ENCODE assay signal across 14 cellular contexts in the genomic region with DNA sequence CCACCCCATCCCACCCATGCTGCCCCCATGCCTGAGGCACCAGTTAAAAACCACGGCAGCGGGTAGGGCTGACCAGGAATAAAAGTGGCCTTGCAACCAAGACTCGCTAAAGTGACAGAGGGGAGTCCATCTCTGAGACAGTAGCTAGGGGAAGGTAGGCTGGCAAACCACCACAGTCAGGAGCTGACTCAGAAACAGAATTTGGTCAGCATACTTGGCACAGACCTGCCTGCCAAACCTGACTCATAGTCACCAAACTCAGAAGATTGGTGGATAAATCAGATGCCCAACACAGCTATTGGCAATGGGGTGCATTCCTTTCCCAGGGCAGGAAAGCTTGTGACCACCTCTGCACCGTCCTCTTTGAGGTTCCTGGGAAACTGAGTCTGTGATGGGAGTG.
DNase-seq lines count a peak whose midpoint lies in the region; ATAC-seq, FAIRE-seq and TF ChIP-seq lines count a peak whose summit lies in the region.
"Had no signal": no experiment of that assay in that cellular context is flagged by ENCODE, and none has a peak within 500 bp of the region (broad histone marks: within the 10 kb centered on the region; RNA-seq: fewer than 3 reads in every experiment).

No MANE protein-coding gene starts in this region.

- H3K4me2 ChIP-seq in IMR-90 (ENCODE audit: low read depth, low read length) (no peak overlapping the region), GM12878 (ENCODE audit: control insufficient read depth, insufficient read depth) (no peak overlapping the region)

- peak; percentile 41 to 50 for DNase-seq in activated T-cell treated with anti-CD3 and anti-CD28 coated beads, Interleukin-2, amount 50 U/mL, for 48 hours
- no peak for DNase-seq in activated T-cell treated with anti-CD3 and anti-CD28 coated beads, Interleukin-2, amount 50 U/mL, for 1 hour
- DNase-seq in IMR-90 = peak; percentile 44
- DNase-seq in GM12878 (ENCODE audit: low read depth, low spot score) = no peak
- DNase-seq in stimulated activated CD4-positive, alpha-beta T cell treated with anti-CD3 and anti-CD28 coated beads, TNF-alpha, amount 100 ng/mL, for 48 hours (ENCODE audit: low read depth in 3 of 3) = peak in 2 of 3 donors; percentile 4 to 24
- DNase-seq in mucosa of gallbladder (ENCODE audit: low spot score) = no peak
- DNase-seq: esophagus squamous epithelium, immature natural killer cell, NCI-H1048, NCI-H524 had no signal

- TF ChIP-seq POLR2A in IMR-90 (IDR thresholded peaks at IDR 0.05; ENCODE audit: low read depth, low read length) = no peak
- TF ChIP-seq POLR2A in GM12878 (IDR thresholded peaks at IDR 0.05; ENCODE audit: low read depth, low read length) = no peak

- SMC1A ChIA-PET in GM12878 (lab: Charles Lee; ENCODE audit: uncharacterized antibody, unreplicated experiment) = no interaction called here

- CTCF ChIA-PET in IMR-90 (lab: Yijun Ruan, JAX) (interaction anchor here (0.6 kb wide), 2 partner anchors 56 to 1449 kb away, joined by 3 read pairs; no protein-coding TSS in a partner anchor), GM12878 (lab: Yijun Ruan, JAX) (no interaction called here)

- H3K27me3 ChIP-seq in IMR-90 (ENCODE audit: control insufficient read depth, insufficient read depth, low read length) (no peaks in the 10 kb centered on the region; the same call in 1 of the 2 replicates), GM12878 (replicated peaks in 1 of 2; ENCODE audit: control insufficient read depth in 2 of 2, insufficient read depth in 2 of 2, low read length in 1 of 2) (no peaks in the 10 kb centered on the region)
- H3K27me3 ChIP-seq: esophagus squamous epithelium, right atrium auricular region had no signal

- H3K4ac ChIP-seq in IMR-90 (ENCODE audit: low read depth, low read length) = peak overlapping the region; percentile 76

- H3K9ac ChIP-seq in IMR-90 (ENCODE audit: low read depth, low read length) (no peak overlapping the region), GM12878 (ENCODE audit: control insufficient read depth, insufficient read depth, low read length) (no peak overlapping the region)

- RAD21 ChIA-PET in GM12878 (lab: Charles Lee; ENCODE audit: unreplicated experiment) = no interaction called here

- H3K79me1 ChIP-seq in IMR-90 (ENCODE audit: low read depth in 1 of 2, low read length in 2 of 2) = no peaks in the 10 kb centered on the region

- H3K4me3 ChIP-seq in IMR-90 (ENCODE audit: insufficient read depth, low read depth, low read length) (no peak overlapping the region), GM12878 (no peak overlapping the region)
- H3K4me3 ChIP-seq: esophagus squamous epithelium, right atrium auricular region had no signal

- TF ChIP-seq RAD21 in IMR-90 (IDR thresholded peaks at IDR 0.05; ENCODE audit: low read length) (no peak), GM12878 (IDR thresholded peaks at IDR 0.05; ENCODE audit: insufficient read depth, low read depth, low read length) (no peak)

- no peaks in the 10 kb centered on the region for H3K79me2 ChIP-seq in GM12878 (ENCODE audit: control insufficient read depth, insufficient read depth, low read length)

- H4K20me1 ChIP-seq in IMR-90 (ENCODE audit: insufficient read depth, low read length) (no peaks in the 10 kb centered on the region; the same call in 1 of the 2 replicates), GM12878 (ENCODE audit: control insufficient read depth, insufficient read depth) (no peaks in the 10 kb centered on the region)

- peak overlapping the region; percentile 38 for H2BK20ac ChIP-seq in IMR-90 (ENCODE audit: low read depth, low read length)

- H2AFZ ChIP-seq in IMR-90 (replicated peaks; ENCODE audit: low read length, poor library complexity) (no peak overlapping the region), GM12878 (ENCODE audit: control insufficient read depth, low read depth, low read length) (no peak overlapping the region)

- H3K4me1 ChIP-seq in IMR-90 (ENCODE audit: control insufficient read depth, insufficient read depth, low read length) (peaks cover 20% of the 10 kb centered on the region), GM12878 (ENCODE audit: control insufficient read depth, insufficient read depth, low read length) (peaks cover 12% of the 10 kb centered on the region)

- H4K8ac ChIP-seq in IMR-90 (ENCODE audit: low read depth in 2 of 2, low read length in 2 of 2) = peak overlapping the region in 1 of 2 experiments; percentile 48; a peak in 2 of 4 replicates

- peaks cover 6% of the 10 kb centered on the region; the same call in 1 of the 2 replicates for H3K9me1 ChIP-seq in IMR-90 (ENCODE audit: insufficient read depth, low read length)

- peak overlapping the region; percentile 20 for H2AK5ac ChIP-seq in IMR-90 (ENCODE audit: low read depth, low read length)

- no peak for TF ChIP-seq EP300 in GM12878 (IDR thresholded peaks at IDR 0.05; ENCODE audit: borderline replicate concordance in 1 of 2, control insufficient read depth in 1 of 2, low read depth in 2 of 2, low read length in 2 of 2)

- no peak for FAIRE-seq in GM12878 (lab: Jason Lieb, UNC)

- H3K18ac ChIP-seq in IMR-90 (ENCODE audit: low read depth, low read length) = peak overlapping the region; percentile 20; the same call in 1 of the 2 replicates

- H3K36me3 ChIP-seq in IMR-90 (ENCODE audit: control insufficient read depth, insufficient read depth, low read length) (no peaks in the 10 kb centered on the region), GM12878 (ENCODE audit: control insufficient read depth in 2 of 2, insufficient read depth in 2 of 2, low read length in 1 of 2) (no peaks in the 10 kb centered on the region)
- H3K36me3 ChIP-seq: esophagus squamous epithelium, right atrium auricular region had no signal

- H3K9me3 ChIP-seq in IMR-90 (ENCODE audit: control insufficient read depth, insufficient read depth, low read length) (no peaks in the 10 kb centered on the region), GM12878 (replicated peaks; ENCODE audit: control insufficient read depth, insufficient read depth, low read length) (no peaks in the 10 kb centered on the region)
- H3K9me3 ChIP-seq: esophagus squamous epithelium, right atrium auricular region had no signal

- H2BK15ac ChIP-seq in IMR-90 (ENCODE audit: low read depth, low read length) = peak overlapping the region; percentile 15; the same call in 1 of the 3 replicates

- no CpG with 5 or more reads among the region's 4 CpGs for WGBS in IMR-90 (ENCODE audit: extremely low coverage in 2 of 2, insufficient read length in 1 of 2), 2 experiments
- WGBS in GM12878 (ENCODE audit: insufficient coverage, insufficient replicate concordance, low lambda C conversion rate, missing lambda C conversion rate) = 50% methylated on average over 4 of the region's 4 CpGs

- no TSS peak for BruUV-seq in IMR-90 (replicated peaks; lab: Mats Ljungman, UMichigan)
- no TSS peak for BruUV-seq in GM12878 (replicated peaks; lab: Mats Ljungman, UMichigan)

- no peak for TF ChIP-seq CTCF in IMR-90 (conservative IDR thresholded peaks at IDR 0.05; ENCODE audit: low read depth, low read length)
- TF ChIP-seq CTCF in GM12878 (IDR thresholded peaks at IDR 0.05 in 2 of 3, conservative IDR thresholded peaks at IDR 0.05 in 1 of 3; ENCODE audit: control insufficient read depth in 2 of 3, extremely low read depth in 1 of 3, insufficient read depth in 1 of 3, low read depth in 3 of 3, low read length in 3 of 3) = no peak

- in situ Hi-C loops in IMR-90 (cut with MboI; ENCODE audit: low sequenced_read_pairs) (no loop called here), GM12878 (cut with MboI) (no loop called here)

- 0 out of 2 replicates have a peak overlapping the region, but pooled peaks have one; percentile 4 for H3K14ac ChIP-seq in IMR-90 (replicated peaks; ENCODE audit: low read depth, low read length)

- peak overlapping the region; percentile 48 for H2BK5ac ChIP-seq in IMR-90 (ENCODE audit: low read depth, low read length, poor library complexity, severe bottlenecking)

- ATAC-seq in IMR-90 (ENCODE audit: low read depth) (no peak), GM12878 (peak; percentile 65), GM18867 (IDR thresholded peaks at IDR 0.05; ENCODE audit: unreplicated experiment) (no peak), HG02981 (IDR thresholded peaks at IDR 0.05; ENCODE audit: unreplicated experiment) (no peak)
- ATAC-seq: Right ventricle myocardium inferior had no signal

- H3K23ac ChIP-seq in IMR-90 (ENCODE audit: low read depth, low read length) = no peak overlapping the region

- H2AK9ac ChIP-seq in IMR-90 (replicated peaks; ENCODE audit: low read depth, low read length, poor library complexity) = no peak overlapping the region

- intact Hi-C loops in IMR-90 (cut with micrococcal nuclease) (loop anchor here (5.0 kb wide), 2 partner anchors 172 to 183 kb away; no protein-coding TSS in a partner anchor), GM12878 (cut with micrococcal nuclease; ENCODE audit: unreplicated experiment) (no loop called here)

- POLR2A ChIA-PET in IMR-90 (lab: Charles Lee; ENCODE audit: unreplicated experiment) (no interaction called here), GM12878 (lab: Charles Lee) (no interaction called here)

- dilution Hi-C loops in IMR-90 (cut with HindIII; ENCODE audit: low sequenced_read_pairs, unreplicated experiment) = no loop called here

- no peak overlapping the region; the same call in 1 of the 2 replicates for H4K5ac ChIP-seq in IMR-90 (ENCODE audit: low read depth, low read length)

- peak overlapping the region; percentile 49 for H2BK120ac ChIP-seq in IMR-90 (ENCODE audit: low read depth, low read length)

- peak overlapping the region; percentile 30; the same call in 1 of the 2 replicates for H4K91ac ChIP-seq in IMR-90 (ENCODE audit: insufficient read depth, low read depth, low read length)

- H3K56ac ChIP-seq in IMR-90 (ENCODE audit: extremely low read depth, insufficient read depth, low read length) = no peak overlapping the region

- H3K27ac ChIP-seq in IMR-90 (ENCODE audit: insufficient read depth, low read length) (no peak overlapping the region), GM12878 (ENCODE audit: control insufficient read depth, insufficient read depth) (no peak overlapping the region)
- H3K27ac ChIP-seq: esophagus squamous epithelium, right atrium auricular region had no signal

TF ChIP-seq in IMR-90, 13 proteins besides CTCF, POLR2A, EP300 and RAD21 (continues in another document):
- no peak for TF ChIP-seq MXI1 (IDR thresholded peaks at IDR 0.05; ENCODE audit: borderline replicate concordance, low read depth, low read length)
- no peak for TF ChIP-seq RFX5 (IDR thresholded peaks at IDR 0.05; ENCODE audit: low read depth, low read length)
- TF ChIP-seq CHD1 (IDR thresholded peaks at IDR 0.05; ENCODE audit: low read depth, low read length) = no peak
- TF ChIP-seq MAZ (IDR thresholded peaks at IDR 0.05; ENCODE audit: borderline replicate concordance, low read depth, low read length) = no peak

Comparison
In these comparisons a context has a peak if more than half of its experiments do, and no peak if none do; other contexts are left out.
1. DNase-seq: peak in activated T-cell treated with anti-CD3 and anti-CD28 coated beads, Interleukin-2, amount 50 U/mL, for 48 hours (2 of 2), IMR-90 (single experiment) and stimulated activated CD4-positive, alpha-beta T cell treated with anti-CD3 and anti-CD28 coated beads, TNF-alpha, amount 100 ng/mL, for 48 hours (2 of 3); none in activated T-cell treated with anti-CD3 and anti-CD28 coated beads, Interleukin-2, amount 50 U/mL, for 1 hour (single experiment), GM12878 (single experiment) and mucosa of gallbladder (single experiment).